2 cellular contexts compared by ENCODE assay signal in the genomic region with DNA sequence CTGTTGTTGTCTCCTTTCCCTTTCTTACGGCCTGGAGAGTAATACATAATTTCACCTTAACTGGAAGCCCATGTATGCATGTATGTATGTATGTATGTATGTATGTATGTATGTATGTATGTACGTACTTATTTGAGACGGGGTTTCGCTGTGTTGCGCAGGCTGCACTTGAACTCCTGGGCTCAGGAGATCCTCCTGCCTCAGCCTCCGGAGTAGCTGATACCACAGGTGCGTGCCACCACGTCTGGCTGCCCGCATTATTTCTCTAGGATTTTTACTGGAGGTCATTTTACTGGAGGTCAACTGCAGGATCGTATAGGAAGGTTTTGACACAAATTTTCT.
A peak's percentile ranks its signal among the peaks of the same experiment; 100 is the strongest.
TF ChIP-seq lines count a peak whose summit lies in the region.

No MANE protein-coding gene starts in this region.

TF ChIP-seq in SK-N-SH treated with all-trans-retinoic acid at 6 μM for 48 hours, 23 proteins besides CTCF, POLR2A, EP300 and RAD21:
- TF ChIP-seq, protein P1, sequence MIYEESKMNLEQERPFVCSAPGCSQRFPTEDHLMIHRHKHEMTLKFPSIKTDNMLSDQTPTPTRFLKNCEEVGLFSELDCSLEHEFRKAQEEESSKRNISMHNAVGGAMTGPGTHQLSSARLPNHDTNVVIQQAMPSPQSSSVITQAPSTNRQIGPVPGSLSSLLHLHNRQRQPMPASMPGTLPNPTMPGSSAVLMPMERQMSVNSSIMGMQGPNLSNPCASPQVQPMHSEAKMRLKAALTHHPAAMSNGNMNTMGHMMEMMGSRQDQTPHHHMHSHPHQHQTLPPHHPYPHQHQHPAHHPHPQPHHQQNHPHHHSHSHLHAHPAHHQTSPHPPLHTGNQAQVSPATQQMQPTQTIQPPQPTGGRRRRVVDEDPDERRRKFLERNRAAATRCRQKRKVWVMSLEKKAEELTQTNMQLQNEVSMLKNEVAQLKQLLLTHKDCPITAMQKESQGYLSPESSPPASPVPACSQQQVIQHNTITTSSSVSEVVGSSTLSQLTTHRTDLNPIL (CRISPR knock-in tag; IDR thresholded peaks at IDR 0.05; ENCODE audit: low read depth) = no peak
- TF ChIP-seq OSR1 (CRISPR knock-in tag; IDR thresholded peaks at IDR 0.05) (no peak), ZFP30 (CRISPR knock-in tag; IDR thresholded peaks at IDR 0.05) (no peak), ARNTL (CRISPR knock-in tag; IDR thresholded peaks at IDR 0.05; ENCODE audit: borderline replicate concordance, low read depth) (no peak), ZNF8 (CRISPR knock-in tag; IDR thresholded peaks at IDR 0.05) (no peak), TSHZ2 (CRISPR knock-in tag; IDR thresholded peaks at IDR 0.05) (no peak), BACH2 (CRISPR knock-in tag; IDR thresholded peaks at IDR 0.05; ENCODE audit: borderline replicate concordance) (no peak)
TF ChIP-seq in SK-N-SH treated with all-trans-retinoic acid at 6 μM for 48 hours: peak in this region for 0.

TF ChIP-seq in HepG2, 621 proteins besides CTCF, POLR2A, EP300 and RAD21 (continues in another document):
- TF ChIP-seq ZNF317 (CRISPR knock-in tag; IDR thresholded peaks at IDR 0.05) = peak; percentile 23; the same call in 1 of the 2 replicates
- 0 out of 2 replicates have a peak, but pooled peaks have one; percentile 16 for TF ChIP-seq ISL2 (CRISPR knock-in tag; IDR thresholded peaks at IDR 0.05)
- TF ChIP-seq, protein P2, sequence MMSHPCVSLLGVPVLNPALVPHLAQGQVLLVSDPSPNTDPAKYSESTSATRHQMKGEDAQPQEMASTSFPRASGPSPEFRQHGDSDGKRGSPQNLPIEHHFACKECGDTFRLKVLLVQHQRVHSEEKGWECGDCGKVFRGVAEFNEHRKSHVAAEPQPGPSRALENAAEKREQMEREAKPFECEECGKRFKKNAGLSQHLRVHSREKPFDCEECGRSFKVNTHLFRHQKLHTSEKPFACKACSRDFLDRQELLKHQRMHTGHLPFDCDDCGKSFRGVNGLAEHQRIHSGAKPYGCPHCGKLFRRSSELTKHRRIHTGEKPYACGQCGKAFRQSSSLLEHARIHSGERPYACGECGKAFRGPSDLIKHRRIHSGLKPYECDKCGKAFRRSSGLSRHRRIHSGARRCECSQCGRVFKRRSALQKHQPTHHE (CRISPR knock-in tag; IDR thresholded peaks at IDR 0.05; ENCODE audit: borderline replicate concordance) = no peak
- TF ChIP-seq NONO (IDR thresholded peaks at IDR 0.05) = no peak
- 0 out of 2 replicates have a peak, but pooled peaks have one; percentile 4 for TF ChIP-seq NONO (CRISPR knock-in tag; conservative IDR thresholded peaks at IDR 0.05)
- peak; percentile 44; the same call in 1 of the 2 replicates for TF ChIP-seq ZNF7 (CRISPR knock-in tag; IDR thresholded peaks at IDR 0.05)
- 0 out of 2 replicates have a peak, but pooled peaks have one; percentile 7 for TF ChIP-seq MYC (CRISPR knock-in tag; IDR thresholded peaks at IDR 0.05; ENCODE audit: borderline replicate concordance)
- TF ChIP-seq ZFP1 (CRISPR knock-in tag; IDR thresholded peaks at IDR 0.05) = no peak
- TF ChIP-seq ZNF646 (CRISPR knock-in tag; IDR thresholded peaks at IDR 0.05) = no peak
- 0 out of 2 replicates have a peak, but pooled peaks have one; percentile 13 for TF ChIP-seq ZNF142 (CRISPR knock-in tag; IDR thresholded peaks at IDR 0.05)
- 0 out of 2 replicates have a peak, but pooled peaks have one; percentile 15 for TF ChIP-seq TARDBP (CRISPR knock-in tag; IDR thresholded peaks at IDR 0.05)
- no peak for TF ChIP-seq HDAC6 (IDR thresholded peaks at IDR 0.05; ENCODE audit: low read depth, low read length)
- TF ChIP-seq SMAD1 (CRISPR knock-in tag; IDR thresholded peaks at IDR 0.05; ENCODE audit: borderline replicate concordance, low read depth) = no peak
- no peak for TF ChIP-seq NFRKB (IDR thresholded peaks at IDR 0.05)
- peak; percentile 12 for TF ChIP-seq CBX1 (IDR thresholded peaks at IDR 0.05; ENCODE audit: low read depth)
- peak; percentile 87 for TF ChIP-seq ZMYM2 (CRISPR knock-in tag; IDR thresholded peaks at IDR 0.05)
- TF ChIP-seq ZMYM3 (CRISPR knock-in tag; IDR thresholded peaks at IDR 0.05) = peak; percentile 80
- TF ChIP-seq MAX (IDR thresholded peaks at IDR 0.05) = peak; percentile 11; the same call in 1 of the 2 replicates
- TF ChIP-seq, protein P3, sequence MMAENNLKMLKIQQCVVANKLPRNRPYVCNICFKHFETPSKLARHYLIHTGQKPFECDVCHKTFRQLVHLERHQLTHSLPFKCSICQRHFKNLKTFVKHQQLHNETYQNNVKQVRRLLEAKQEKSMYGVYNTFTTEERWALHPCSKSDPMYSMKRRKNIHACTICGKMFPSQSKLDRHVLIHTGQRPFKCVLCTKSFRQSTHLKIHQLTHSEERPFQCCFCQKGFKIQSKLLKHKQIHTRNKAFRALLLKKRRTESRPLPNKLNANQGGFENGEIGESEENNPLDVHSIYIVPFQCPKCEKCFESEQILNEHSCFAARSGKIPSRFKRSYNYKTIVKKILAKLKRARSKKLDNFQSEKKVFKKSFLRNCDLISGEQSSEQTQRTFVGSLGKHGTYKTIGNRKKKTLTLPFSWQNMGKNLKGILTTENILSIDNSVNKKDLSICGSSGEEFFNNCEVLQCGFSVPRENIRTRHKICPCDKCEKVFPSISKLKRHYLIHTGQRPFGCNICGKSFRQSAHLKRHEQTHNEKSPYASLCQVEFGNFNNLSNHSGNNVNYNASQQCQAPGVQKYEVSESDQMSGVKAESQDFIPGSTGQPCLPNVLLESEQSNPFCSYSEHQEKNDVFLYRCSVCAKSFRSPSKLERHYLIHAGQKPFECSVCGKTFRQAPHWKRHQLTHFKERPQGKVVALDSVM (CRISPR knock-in tag; IDR thresholded peaks at IDR 0.05) = peak; percentile 99
- TF ChIP-seq NR2C2 (CRISPR knock-in tag; IDR thresholded peaks at IDR 0.05; ENCODE audit: borderline replicate concordance) = no peak
- 0 out of 2 replicates have a peak, but pooled peaks have one; percentile 4 for TF ChIP-seq REPIN1 (CRISPR knock-in tag; IDR thresholded peaks at IDR 0.05; ENCODE audit: borderline replicate concordance, low read depth)
- peak; percentile 32; the same call in 1 of the 2 replicates for TF ChIP-seq RCOR2 (CRISPR knock-in tag; IDR thresholded peaks at IDR 0.05)
- peak; percentile 89 for TF ChIP-seq ZNF460 (CRISPR knock-in tag; IDR thresholded peaks at IDR 0.05; ENCODE audit: borderline replicate concordance)
- TF ChIP-seq ZNF768 (CRISPR knock-in tag; IDR thresholded peaks at IDR 0.05) = peak; percentile 20; the same call in 1 of the 2 replicates
- TF ChIP-seq, protein P4, sequence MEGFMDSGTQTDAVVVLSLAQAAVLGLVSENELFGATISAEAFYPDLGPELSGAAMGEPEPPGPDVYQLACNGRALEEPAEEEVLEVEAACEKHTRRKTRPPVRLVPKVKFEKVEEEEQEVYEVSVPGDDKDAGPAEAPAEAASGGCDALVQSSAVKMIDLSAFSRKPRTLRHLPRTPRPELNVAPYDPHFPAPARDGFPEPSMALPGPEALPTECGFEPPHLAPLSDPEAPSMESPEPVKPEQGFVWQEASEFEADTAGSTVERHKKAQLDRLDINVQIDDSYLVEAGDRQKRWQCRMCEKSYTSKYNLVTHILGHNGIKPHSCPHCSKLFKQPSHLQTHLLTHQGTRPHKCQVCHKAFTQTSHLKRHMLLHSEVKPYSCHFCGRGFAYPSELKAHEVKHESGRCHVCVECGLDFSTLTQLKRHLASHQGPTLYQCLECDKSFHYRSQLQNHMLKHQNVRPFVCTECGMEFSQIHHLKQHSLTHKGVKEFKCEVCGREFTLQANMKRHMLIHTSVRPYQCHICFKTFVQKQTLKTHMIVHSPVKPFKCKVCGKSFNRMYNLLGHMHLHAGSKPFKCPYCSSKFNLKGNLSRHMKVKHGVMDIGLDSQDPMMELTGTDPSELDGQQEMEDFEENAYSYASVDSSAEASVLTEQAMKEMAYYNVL (CRISPR knock-in tag; IDR thresholded peaks at IDR 0.05; ENCODE audit: borderline replicate concordance) = 0 out of 2 replicates have a peak, but pooled peaks have one; percentile 4
